In the genomic region with DNA sequence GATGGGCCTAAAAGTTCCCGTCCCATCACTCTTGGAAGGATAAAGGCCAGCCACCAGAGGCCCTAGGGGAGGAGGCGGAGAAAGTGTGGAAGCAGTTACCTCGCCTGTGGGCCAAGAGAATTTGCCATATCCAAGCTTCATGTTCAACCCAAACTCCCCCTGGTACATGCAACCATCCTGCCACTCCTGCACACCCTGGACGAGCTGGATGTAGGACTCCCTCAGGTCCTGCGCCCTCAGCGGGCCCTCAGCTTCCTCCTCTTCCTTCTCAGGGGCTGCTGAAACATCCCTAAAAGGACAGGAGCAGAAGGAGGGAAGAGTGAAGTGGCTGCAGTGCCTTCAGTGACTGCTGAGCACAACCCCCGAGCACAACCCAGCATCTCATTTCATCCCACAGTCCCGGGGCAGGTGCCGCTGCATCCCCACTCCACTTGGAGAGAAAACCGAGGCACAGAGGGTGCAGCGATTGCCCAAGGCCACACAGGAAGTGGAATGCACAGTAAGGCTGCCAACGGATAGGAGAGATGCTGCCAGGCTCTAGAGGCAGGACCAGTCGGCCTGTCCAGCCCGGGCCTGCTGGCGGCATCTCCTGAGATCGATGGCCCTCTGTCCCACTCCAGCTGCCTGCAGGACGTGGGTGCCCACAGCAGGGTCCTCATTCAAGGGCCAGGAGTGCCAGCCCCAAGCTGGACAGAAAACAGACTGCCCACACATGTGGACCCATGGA, we compare ENCODE assay signal across 23 cellular contexts.
"Had no signal": no experiment of that assay in that cellular context is flagged by ENCODE, and none has a peak within 500 bp of the region (broad histone marks: within the 10 kb centered on the region; RNA-seq: fewer than 3 reads in every experiment).

No MANE protein-coding gene starts in this region.

- H3K4me3 ChIP-seq: colonic mucosa, dorsolateral prefrontal cortex, esophagus squamous epithelium, gastrocnemius medialis, left ventricle myocardium inferior, thoracic aorta, upper lobe of left lung had no signal

- H3K27me3 ChIP-seq: colonic mucosa, dorsolateral prefrontal cortex, esophagus squamous epithelium, gastrocnemius medialis, upper lobe of left lung had no signal

- FAIRE-seq: bronchial epithelial cell, small intestine had no signal

- H3K9me3 ChIP-seq: colonic mucosa, esophagus squamous epithelium, gastrocnemius medialis, left ventricle myocardium inferior, thoracic aorta, upper lobe of left lung had no signal

- H3K36me3 ChIP-seq: gastrocnemius medialis had no signal

- ATAC-seq: activated T-cell treated with anti-CD3 and anti-CD28 coated beads, Interleukin-2, amount 50 U/mL, for 4 hours; gastrocnemius medialis; natural killer cell treated with Interleukin-12 subunit alpha and Interleukin-12 subunit beta and Interleukin-15 and Interleukin-18, amount 100 ng/mL, for 72 hours; sciatic nerve had no signal

- H3K27ac ChIP-seq: colonic mucosa, dorsolateral prefrontal cortex, esophagus squamous epithelium, gastrocnemius medialis, left ventricle myocardium inferior, parathyroid adenoma, thoracic aorta, upper lobe of left lung, VCaP had no signal

- H2AFZ ChIP-seq: parathyroid adenoma had no signal

- DNase-seq: activated CD4-positive, alpha-beta T cell treated with anti-CD3 and anti-CD28 coated beads, Interleukin-2, amount 50 U/mL, for 48 hours; activated CD4-positive, CD25-positive, alpha-beta regulatory T cell treated with anti-CD3 and anti-CD28 coated beads, Interleukin-2, amount 50 U/mL, for 72 hours; activated CD8-positive, alpha-beta memory T cell treated with anti-CD3 and anti-CD28 coated beads, Interleukin-2, amount 50 U/mL, for 48 hours; activated naive CD4-positive, alpha-beta T cell treated with anti-CD3 and anti-CD28 coated beads, Interleukin-2, amount 10 ng/mL, durations not matched to agents 7 days and 5 days; activated T-cell treated with anti-CD3 and anti-CD28 coated beads, Interleukin-2, amount 50 U/mL, for 4 hours; amygdala; colonic mucosa; dorsolateral prefrontal cortex; esophagus squamous epithelium; gastrocnemius medialis; hypothalamus; left ventricle myocardium inferior; midbrain; small intestine; stimulated activated CD4-positive, alpha-beta T cell treated with anti-CD3 and anti-CD28 coated beads, Interleukin-15, amount 100 ng/mL, for 24 hours; stimulated activated naive CD4-positive, alpha-beta T cell had no signal

- H3K9ac ChIP-seq: parathyroid adenoma had no signal
